ENCODE assay signal across 17 cellular contexts in genomic region chr1:111198836-111199235, GRCh38. TPM values are rescaled to one million over a fixed set of nuclear protein-coding genes. Genes with fewer than 3 reads are reported as not detected.
DNase-seq lines count a peak whose midpoint lies in the region; ATAC-seq, FAIRE-seq and TF ChIP-seq lines count a peak whose summit lies in the region.
"Had no signal": no experiment of that assay in that cellular context is flagged by ENCODE, and none has a peak within 500 bp of the region (broad histone marks: within the 10 kb centered on the region; RNA-seq: fewer than 3 reads in every experiment).

No MANE protein-coding gene starts in this region.

- peaks cover 7% of the 10 kb centered on the region; the same call in 1 of the 2 replicates for H3F3A ChIP-seq in SU-DHL-6 (ENCODE audit: insufficient read depth)

- H3K9ac ChIP-seq in SU-DHL-6 (ENCODE audit: low read length) = no peak overlapping the region

- TF ChIP-seq CTCF in SU-DHL-6 (IDR thresholded peaks at IDR 0.05; ENCODE audit: insufficient read depth, low read length, poor library complexity, severe bottlenecking) (no peak), A673 (conservative IDR thresholded peaks at IDR 0.05; ENCODE audit: low read depth, low read length) (no peak)

- H3K4me1 Mint-ChIP-seq in T-helper 1 cell treated with Interleukin-12 subunit alpha and Interleukin-12 subunit beta and Interleukin-4 antibody, amounts not matched to agents 30 μg/mL and 1 μg/mL, for 36 hours (ENCODE audit: low read depth) = peaks cover 68% of the 10 kb centered on the region
- peaks cover 73 to 74% of the 10 kb centered on the region in 2 donors for H3K4me1 Mint-ChIP-seq in effector memory CD8-positive, alpha-beta T cell (ENCODE audit: low read depth in 2 of 2)

- no peaks in the 10 kb centered on the region for H3K9me3 Mint-ChIP-seq in T-helper 1 cell treated with Interleukin-12 subunit alpha and Interleukin-12 subunit beta and Interleukin-4 antibody, amounts not matched to agents 30 μg/mL and 1 μg/mL, for 36 hours
- no peaks in the 10 kb centered on the region for H3K9me3 Mint-ChIP-seq in effector memory CD8-positive, alpha-beta T cell

- no peaks in the 10 kb centered on the region for H3K9me2 ChIP-seq in SU-DHL-6 (replicated peaks; ENCODE audit: insufficient read depth, low read length)

- DNase-seq in T-helper 1 cell = no peak
- DNase-seq in effector memory CD8-positive, alpha-beta T cell = no peak
- DNase-seq in small intestine = no peak
- DNase-seq in A673 (ENCODE audit: low spot score) = no peak
- DNase-seq in NCI-H2029 treated with DMSO at 0.1 percent for 48 hours (lab: John Stamatoyannopoulos, UW) = no peak
- DNase-seq: aorta; DMS153; glutamatergic neuron; left ventricle myocardium superior; NCI-H187; posterior cingulate gyrus; stimulated activated CD4-positive, alpha-beta T cell treated with anti-CD3 and anti-CD28 coated beads, Interleukin-4, amount 100 ng/mL, for 1 hour had no signal

- H3K4me3 ChIP-seq in SU-DHL-6 (ENCODE audit: insufficient read depth, low read length, poor library complexity, severe bottlenecking) (no peak overlapping the region), small intestine (ENCODE audit: low read depth in 1 of 2, low read length in 2 of 2) (peak overlapping the region; percentile 33 to 58), A673 (ENCODE audit: low read depth, low read length, poor library complexity, severe bottlenecking) (no peak overlapping the region)
- H3K4me3 ChIP-seq: SK-N-MC had no signal

- no peaks in the 10 kb centered on the region for H3K27me3 Mint-ChIP-seq in T-helper 1 cell treated with Interleukin-12 subunit alpha and Interleukin-12 subunit beta and Interleukin-4 antibody, amounts not matched to agents 30 μg/mL and 1 μg/mL, for 36 hours (ENCODE audit: low read depth)
- H3K27me3 Mint-ChIP-seq in effector memory CD8-positive, alpha-beta T cell = no peaks in the 10 kb centered on the region

- peak overlapping the region; percentile 94 for H3K27ac Mint-ChIP-seq in T-helper 1 cell treated with Interleukin-12 subunit alpha and Interleukin-12 subunit beta and Interleukin-4 antibody, amounts not matched to agents 30 μg/mL and 1 μg/mL, for 36 hours
- peak overlapping the region; percentile 93 to 97 for H3K27ac Mint-ChIP-seq in effector memory CD8-positive, alpha-beta T cell

- H3K4me3 Mint-ChIP-seq in T-helper 1 cell treated with Interleukin-12 subunit alpha and Interleukin-12 subunit beta and Interleukin-4 antibody, amounts not matched to agents 30 μg/mL and 1 μg/mL, for 36 hours = peak overlapping the region; percentile 96
- H3K4me3 Mint-ChIP-seq in effector memory CD8-positive, alpha-beta T cell = peak overlapping the region; percentile 93 to 99

- FAIRE-seq in small intestine (lab: Jason Lieb, UNC) = no peak

- H3K27ac ChIP-seq in SU-DHL-6 (ENCODE audit: low read depth, low read length) (peak overlapping the region; percentile 16; the same call in 1 of the 2 replicates), small intestine (ENCODE audit: low read depth in 1 of 2, low read length in 1 of 2) (peak overlapping the region; percentile 45 to 59), A673 (ENCODE audit: low read depth, low read length, poor library complexity, severe bottlenecking) (no peak overlapping the region)
- H3K27ac ChIP-seq: 22Rv1, SK-N-MC had no signal

- H3K4me2 ChIP-seq in SU-DHL-6 (ENCODE audit: low read depth, low read length, poor library complexity, severe bottlenecking) = no peak overlapping the region

- WGBS in small intestine, 3 donors = 70 to 89% (median 80%) methylated on average over 5 of the region's 5 CpGs

- H3K36me3 ChIP-seq in SU-DHL-6 (ENCODE audit: low read length) = no peaks in the 10 kb centered on the region
- peaks cover 8 to 33% of the 10 kb centered on the region in 2 donors for H3K36me3 ChIP-seq in small intestine (ENCODE audit: control insufficient read depth in 2 of 2, insufficient read depth in 2 of 2, low read length in 2 of 2)
- no peaks in the 10 kb centered on the region for H3K36me3 ChIP-seq in A673 (ENCODE audit: insufficient read depth, low read length, poor library complexity, severe bottlenecking)

- H2AFZ ChIP-seq in SU-DHL-6 (ENCODE audit: low read depth, low read length, severe bottlenecking) = no peak overlapping the region

- H3K27me3 ChIP-seq in SU-DHL-6 (ENCODE audit: low read length) = no peaks in the 10 kb centered on the region
- H3K27me3 ChIP-seq in small intestine (ENCODE audit: control insufficient read depth in 2 of 2, insufficient read depth in 2 of 2, low read length in 2 of 2) = no peaks in the 10 kb centered on the region
- H3K27me3 ChIP-seq in A673 (replicated peaks; ENCODE audit: insufficient read depth, low read depth, low read length, poor library complexity) = peaks cover 10% of the 10 kb centered on the region

- POLR2A ChIA-PET in A673 (lab: Charles Lee; ENCODE audit: low non-redundant PET) = no interaction called here

- H3K36me3 Mint-ChIP-seq in T-helper 1 cell treated with Interleukin-12 subunit alpha and Interleukin-12 subunit beta and Interleukin-4 antibody, amounts not matched to agents 30 μg/mL and 1 μg/mL, for 36 hours (ENCODE audit: low read depth) = peaks cover 53% of the 10 kb centered on the region
- peaks cover 70% of the 10 kb centered on the region for H3K36me3 Mint-ChIP-seq in effector memory CD8-positive, alpha-beta T cell (ENCODE audit: insufficient read depth)

- peaks cover 23% of the 10 kb centered on the region for H3K79me2 ChIP-seq in SU-DHL-6 (ENCODE audit: insufficient read depth, low read length)

- H4K20me1 ChIP-seq in SU-DHL-6 (ENCODE audit: low read depth, low read length) = no peaks in the 10 kb centered on the region

- CTCF ChIA-PET in A673 (lab: Charles Lee) = no interaction called here

- ATAC-seq in effector memory CD8-positive, alpha-beta T cell (replicated peaks) = no peak
- ATAC-seq in HG03457 (IDR thresholded peaks at IDR 0.05; ENCODE audit: unreplicated experiment) = no peak
- ATAC-seq: left ventricle myocardium superior had no signal

- intact Hi-C loops in A673 (cut with micrococcal nuclease; ENCODE audit: unreplicated experiment) = no loop called here

- H3K4me1 ChIP-seq in small intestine (ENCODE audit: control insufficient read depth in 2 of 2, insufficient read depth in 1 of 2, low read depth in 1 of 2, low read length in 1 of 2) = peaks cover 0 to 15% of the 10 kb centered on the region in 2 donors
- no peaks in the 10 kb centered on the region for H3K4me1 ChIP-seq in A673 (ENCODE audit: insufficient read depth, low read length, poor library complexity, severe bottlenecking)

- no TSS peak for BruUV-seq in A673 (replicated peaks; lab: Mats Ljungman, UMichigan)

- H3K9me3 ChIP-seq in SU-DHL-6 (ENCODE audit: insufficient read depth, low read length) (no peaks in the 10 kb centered on the region), small intestine (ENCODE audit: control insufficient read depth, low read depth) (no peaks in the 10 kb centered on the region), A673 (ENCODE audit: low read depth, low read length, poor library complexity, severe bottlenecking) (no peaks in the 10 kb centered on the region)

RNA-seq across cellular contexts. Expression of gene DENND2D, which starts 1.6 kb away (rescaled TPM):
- 10 to 100 TPM; 31.3 to 54.6 (median 36.7) TPM for polyA plus RNA-seq in small intestine
- not detected in 2 replicates for total RNA-seq in A673 (2021)

RNA-seq across cellular contexts. Expression of gene CHI3L2, which starts 28.7 kb away (rescaled TPM):
- polyA plus RNA-seq in small intestine = 1 to 10 TPM; 1.1 to 4.7 (median 1.9) TPM
- not detected in 2 replicates for total RNA-seq in A673 (2021)

RNA-seq across cellular contexts. Expression of gene CEPT1, which starts 58.8 kb away (rescaled TPM):
- 10 to 100 TPM in 2 of 3 donors, 1 to 10 TPM in 1; 10.0 to 23.2 (median 13.2) TPM for polyA plus RNA-seq in small intestine
- 28.7 and 30.9 TPM in 2 replicates for total RNA-seq in A673 (2021)

RNA-seq across cellular contexts. Expression of gene DRAM2, which starts 58.9 kb away (rescaled TPM):
- polyA plus RNA-seq in small intestine = 10 to 100 TPM; 37.0 to 41.2 (median 39.3) TPM
- total RNA-seq in A673 (2021) = 17.0 and 23.7 TPM in 2 replicates

Comparison
In these comparisons a context has a peak if more than half of its experiments do, and no peak if none do; other contexts are left out.
1. H3K4me3 ChIP-seq: peak in small intestine (2 of 2); none in SU-DHL-6 (single experiment) and A673 (single experiment).